13 cellular contexts compared by ENCODE assay signal in the genomic region with DNA sequence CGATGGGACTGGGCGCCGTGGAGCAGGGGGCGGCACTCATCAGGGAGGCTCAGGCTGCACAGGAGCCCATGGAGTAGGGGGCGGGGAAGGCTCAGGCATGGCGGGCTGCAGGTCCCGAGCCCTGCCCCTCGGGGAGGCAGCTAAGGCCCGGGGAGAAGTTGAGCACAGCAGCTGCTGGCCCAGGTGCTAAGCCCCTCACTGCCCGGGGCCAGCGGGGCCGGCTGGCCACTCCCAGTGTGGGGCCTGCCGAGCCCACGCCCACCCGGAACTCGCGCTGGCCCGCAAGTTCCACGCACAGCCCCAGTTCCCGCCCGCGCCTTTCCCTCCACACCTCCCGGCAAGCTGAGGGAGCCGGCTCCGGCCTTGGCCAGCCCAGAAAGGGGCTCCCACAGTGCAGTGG. TPM values are rescaled to one million over a fixed set of nuclear protein-coding genes. Genes with fewer than 3 reads are reported as not detected.
"Had no signal": no experiment of that assay in that cellular context is flagged by ENCODE, and none has a peak within 500 bp of the region (broad histone marks: within the 10 kb centered on the region; RNA-seq: fewer than 3 reads in every experiment).

No MANE protein-coding gene starts in this region.

RNA-seq across cellular contexts. Expression of a gene that starts 41.1 kb away (rescaled TPM):
- total RNA-seq: activated B cell treated with CpG ODN at 0.5 μM for 24 hours; activated CD4-positive, alpha-beta memory T cell treated with anti-CD3 and anti-CD28 coated beads for 36 hours; activated CD4-positive, alpha-beta T cell treated with anti-CD3 and anti-CD28 coated beads, Interleukin-2, amount 10 ng/mL, durations not matched to agents 24 days and 14 days; activated CD8-positive, alpha-beta memory T cell treated with anti-CD3 and anti-CD28 coated beads for 36 hours; activated naive CD4-positive, alpha-beta T cell treated with anti-CD3 and anti-CD28 coated beads for 36 hours; activated naive CD4-positive, alpha-beta T cell treated with anti-CD3 and anti-CD28 coated beads, Interleukin-2, amount 50 U/mL, for 72 hours; activated naive CD8-positive, alpha-beta T cell treated with anti-CD3 and anti-CD28 coated beads for 36 hours; activated T-cell treated with anti-CD3 and anti-CD28 coated beads, Interleukin-2, amount 50 U/mL, for 4 hours; activated T-helper 1 cell treated with anti-CD3 and anti-CD28 coated beads, Interleukin-12 subunit alpha, Interleukin-12 subunit beta, Interleukin-2, Interleukin-4 antibody, amounts not matched to agents 30 ng/mL and 10 ng/mL and 1 ng/mL, durations not matched to agents 14 hours and 24 hours and 36 hours; astrocyte; body of pancreas had no signal
- polyA plus RNA-seq: adrenal gland, aorta had no signal
